In genomic region chr3:13021141-13021933, GRCh38 we compare ENCODE assay signal across 9 cellular contexts. TPM values are rescaled to one million over a fixed set of nuclear protein-coding genes. Genes with fewer than 3 reads are reported as not detected.
DNase-seq lines count a peak whose midpoint lies in the region; ATAC-seq, FAIRE-seq and TF ChIP-seq lines count a peak whose summit lies in the region.
"Had no signal": no experiment of that assay in that cellular context is flagged by ENCODE, and none has a peak within 500 bp of the region (broad histone marks: within the 10 kb centered on the region; RNA-seq: fewer than 3 reads in every experiment).

No MANE protein-coding gene starts in this region.

- TF ChIP-seq EP300 in Ishikawa (IDR thresholded peaks at IDR 0.05; ENCODE audit: borderline replicate concordance) = no peak

- no peak for FAIRE-seq in pancreas (lab: Jason Lieb, UNC)

- no peak for TF ChIP-seq RAD21 in Ishikawa (IDR thresholded peaks at IDR 0.05; ENCODE audit: low read depth)

- peak overlapping the region; percentile 45 for H3K4me3 Mint-ChIP-seq in central memory CD8-positive, alpha-beta T cell
- H3K4me3 Mint-ChIP-seq in activated T-cell treated with anti-CD3 and anti-CD28 coated beads, Interleukin-2, amount 50 U/mL, for 72 hours = no peak overlapping the region

- intact Hi-C loops in pancreas (cut with DNase I) = no loop called here

- no peak for ATAC-seq in central memory CD8-positive, alpha-beta T cell (replicated peaks; ENCODE audit: extremely low read depth, poor library complexity, severe bottlenecking)
- ATAC-seq in pancreas (peak; percentile 40 to 71 (median 56)), GM19395 (IDR thresholded peaks at IDR 0.05; ENCODE audit: unreplicated experiment) (no peak)
- no peak for ATAC-seq in activated T-cell treated with anti-CD3 and anti-CD28 coated beads, Interleukin-2, amount 50 U/mL, for 72 hours (replicated peaks in 1 of 2)

- no peaks in the 10 kb centered on the region for H3K27me3 Mint-ChIP-seq in central memory CD8-positive, alpha-beta T cell
- no peaks in the 10 kb centered on the region for H3K27me3 Mint-ChIP-seq in activated T-cell treated with anti-CD3 and anti-CD28 coated beads, Interleukin-2, amount 50 U/mL, for 72 hours (ENCODE audit: low read depth)

- TF ChIP-seq CTCF in pancreas (IDR thresholded peaks at IDR 0.05) = no peak

- H3K36me3 ChIP-seq in pancreas = no peaks in the 10 kb centered on the region

- H3K27ac Mint-ChIP-seq in central memory CD8-positive, alpha-beta T cell (ENCODE audit: low read depth) = peak overlapping the region; percentile 23
- H3K27ac Mint-ChIP-seq in activated T-cell treated with anti-CD3 and anti-CD28 coated beads, Interleukin-2, amount 50 U/mL, for 72 hours = no peak overlapping the region

- H3K9me3 Mint-ChIP-seq in central memory CD8-positive, alpha-beta T cell = no peaks in the 10 kb centered on the region
- H3K9me3 Mint-ChIP-seq in activated T-cell treated with anti-CD3 and anti-CD28 coated beads, Interleukin-2, amount 50 U/mL, for 72 hours = peaks cover 0 to 2% of the 10 kb centered on the region in 2 donors

- no peaks in the 10 kb centered on the region for H3K9me3 ChIP-seq in pancreas

- H3K4me1 ChIP-seq in pancreas = peaks cover 0 to 10% (median 4%) of the 10 kb centered on the region in 3 donors

- no peak overlapping the region for H3K4me3 ChIP-seq in pancreas

- no peaks in the 10 kb centered on the region for H3K27me3 ChIP-seq in pancreas

- no peak overlapping the region for H3K27ac ChIP-seq in pancreas

- peak; percentile 20 for TF ChIP-seq POLR2A in GM10847 (IDR thresholded peaks at IDR 0.05; ENCODE audit: extremely low read depth, insufficient read length)

- DNase-seq in central memory CD8-positive, alpha-beta T cell (ENCODE audit: low spot score in 2 of 2) = no peak
- DNase-seq in pancreas (peak in 4 of 6 donors; percentile 45 to 72 (median 56)), mucosa of gallbladder (ENCODE audit: low spot score) (no peak), H4 (ENCODE audit: low spot score) (no peak)
- DNase-seq in activated T-cell treated with anti-CD3 and anti-CD28 coated beads, Interleukin-2, amount 50 U/mL, for 72 hours = no peak
- DNase-seq: SIG-M5 had no signal

- H3K36me3 Mint-ChIP-seq in central memory CD8-positive, alpha-beta T cell (ENCODE audit: insufficient read depth) = peaks cover 3% of the 10 kb centered on the region
- H3K36me3 Mint-ChIP-seq in activated T-cell treated with anti-CD3 and anti-CD28 coated beads, Interleukin-2, amount 50 U/mL, for 72 hours (ENCODE audit: insufficient read depth in 2 of 2) = peaks cover 0 to 2% of the 10 kb centered on the region in 2 donors

- peaks cover 13% of the 10 kb centered on the region for H3K4me1 Mint-ChIP-seq in central memory CD8-positive, alpha-beta T cell
- peaks cover 19% of the 10 kb centered on the region for H3K4me1 Mint-ChIP-seq in activated T-cell treated with anti-CD3 and anti-CD28 coated beads, Interleukin-2, amount 50 U/mL, for 72 hours (ENCODE audit: low read depth)

- WGBS in pancreas, 2 donors = 54 to 56% methylated on average over 25 of the region's 25 CpGs

TF ChIP-seq in Ishikawa, 13 proteins besides CTCF, POLR2A, EP300 and RAD21:
- TF ChIP-seq FOXM1 (IDR thresholded peaks at IDR 0.05; ENCODE audit: borderline replicate concordance, low read depth) = no peak
- no peak for TF ChIP-seq TCF12 (IDR thresholded peaks at IDR 0.05; ENCODE audit: low read depth)
- TF ChIP-seq CEBPB (IDR thresholded peaks at IDR 0.05) = no peak
- peak; percentile 60 for TF ChIP-seq NFIC (IDR thresholded peaks at IDR 0.05)

RNA-seq across cellular contexts. Expression of gene IQSEC1, which starts 51.9 kb away (rescaled TPM):
- total RNA-seq in pancreas (10 to 100 TPM; 20.5 to 27.9 (median 23.9) TPM), mucosa of gallbladder (49.8 TPM)
- polyA plus RNA-seq in pancreas = 10 to 100 TPM; 15.0 to 15.9 TPM
- 10 to 100 TPM; 31.2 to 53.5 TPM for total RNA-seq in activated T-cell treated with anti-CD3 and anti-CD28 coated beads, Interleukin-2, amount 50 U/mL, for 72 hours
- total RNA-seq in H4 (2014; rRNA removed; shearing (Covaris generic)) = 4.6 and 5.7 TPM in 2 replicates

Comparison
In these comparisons a context has a peak if more than half of its experiments do, and no peak if none do; other contexts are left out.
1. ATAC-seq: peak in pancreas (4 of 4); none in central memory CD8-positive, alpha-beta T cell (single experiment), GM19395 (single experiment) and activated T-cell treated with anti-CD3 and anti-CD28 coated beads, Interleukin-2, amount 50 U/mL, for 72 hours (0 of 2).
2. DNase-seq: peak in pancreas (4 of 6); none in central memory CD8-positive, alpha-beta T cell (0 of 2), mucosa of gallbladder (single experiment), activated T-cell treated with anti-CD3 and anti-CD28 coated beads, Interleukin-2, amount 50 U/mL, for 72 hours (0 of 2) and H4 (single experiment).